ENCODE assay signal across 16 cellular contexts in the genomic region with DNA sequence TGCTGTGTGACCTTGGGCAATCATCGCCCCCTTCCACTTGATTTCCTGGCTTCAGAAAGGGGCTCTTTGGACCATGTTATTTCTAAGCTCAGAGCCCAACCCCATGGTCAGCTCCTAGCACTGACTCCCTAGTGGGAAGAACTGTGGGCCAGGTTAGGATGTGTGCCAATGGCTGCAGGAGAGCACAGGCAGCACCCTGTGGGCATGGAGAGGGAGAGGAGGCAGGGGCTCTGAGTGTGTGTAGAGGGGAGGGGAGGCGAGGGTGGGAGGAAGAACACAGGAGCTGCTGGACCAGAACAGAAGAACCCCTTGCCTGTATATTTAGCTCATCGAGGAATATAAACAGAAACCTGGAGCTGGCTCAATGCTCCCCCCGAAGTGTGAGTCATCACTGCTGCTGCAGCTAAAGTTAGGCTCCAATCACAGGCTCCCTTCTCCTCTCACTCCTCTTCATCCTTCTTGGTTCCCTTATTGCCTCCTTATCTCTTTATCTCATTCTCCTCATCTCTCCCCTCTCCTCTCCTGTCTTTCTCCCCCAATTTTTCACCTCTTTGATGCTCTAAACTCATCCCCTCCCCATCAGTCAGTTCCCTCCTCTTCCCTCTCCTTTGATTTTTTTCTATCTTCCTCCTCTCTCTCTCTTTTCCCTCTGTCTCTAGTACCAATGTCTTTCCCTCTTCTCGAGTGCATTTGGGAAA. TPM values are rescaled to one million over a fixed set of nuclear protein-coding genes. Genes with fewer than 3 reads are reported as not detected.
DNase-seq lines count a peak whose midpoint lies in the region; ATAC-seq, FAIRE-seq and TF ChIP-seq lines count a peak whose summit lies in the region.
"Had no signal": no experiment of that assay in that cellular context is flagged by ENCODE, and none has a peak within 500 bp of the region (broad histone marks: within the 10 kb centered on the region; RNA-seq: fewer than 3 reads in every experiment).

No MANE protein-coding gene starts in this region.

- ATAC-seq in GM21515 (IDR thresholded peaks at IDR 0.05; ENCODE audit: unreplicated experiment): no peak

- H3F3A ChIP-seq in MM.1S (ENCODE audit: insufficient read depth, low read length): 0 out of 2 replicates have a peak, but pooled peaks cover 4% of the 10 kb centered on the region

- H3K4me2 ChIP-seq in MM.1S (ENCODE audit: low read depth, low read length) (peak overlapping the region; percentile 15; the same call in 1 of the 2 replicates), astrocyte (ENCODE audit: low read length) (peak overlapping the region; percentile 39)

- H3K27ac ChIP-seq in MM.1S (ENCODE audit: low read length) (no peak overlapping the region), astrocyte (ENCODE audit: low read depth, low read length) (no peak overlapping the region)
- H3K27ac ChIP-seq: RWPE1, transverse colon had no signal

- H3K9me3 Mint-ChIP-seq in astrocyte (ENCODE audit: unreplicated experiment) (no peaks in the 10 kb centered on the region), nephron progenitor cell (no peaks in the 10 kb centered on the region)

- no peaks in the 10 kb centered on the region for H3K79me2 ChIP-seq in MM.1S (ENCODE audit: low read length)
- H3K79me2 ChIP-seq in astrocyte (ENCODE audit: insufficient read depth, low read length): no peaks in the 10 kb centered on the region

- H3K27me3 ChIP-seq in MM.1S (replicated peaks; ENCODE audit: insufficient read depth, low read length) (peaks cover 22% of the 10 kb centered on the region), astrocyte (ENCODE audit: insufficient read depth, low read length) (peaks cover 22% of the 10 kb centered on the region)

- H3K9ac ChIP-seq in MM.1S (ENCODE audit: low read length) (no peak overlapping the region), astrocyte (ENCODE audit: low read length) (no peak overlapping the region)

- H3K4me3 Mint-ChIP-seq in astrocyte (ENCODE audit: unreplicated experiment) (no peak overlapping the region), nephron progenitor cell (no peak overlapping the region)

- TF ChIP-seq CTCF in MM.1S (IDR thresholded peaks at IDR 0.05; ENCODE audit: low read length) (no peak), astrocyte (IDR thresholded peaks at IDR 0.05; ENCODE audit: insufficient read depth, low read depth, low read length) (no peak), nephron progenitor cell (IDR thresholded peaks at IDR 0.05) (no peak)

- H3K36me3 Mint-ChIP-seq in astrocyte (ENCODE audit: low read depth, unreplicated experiment) (peaks cover 1% of the 10 kb centered on the region), nephron progenitor cell (ENCODE audit: low read depth) (no peaks in the 10 kb centered on the region)

- no peaks in the 10 kb centered on the region for H3K9me2 ChIP-seq in MM.1S (replicated peaks; ENCODE audit: insufficient read depth, low read length)

- H3K4me3 ChIP-seq in MM.1S (ENCODE audit: low read length) (no peak overlapping the region), astrocyte (ENCODE audit: insufficient read depth, low read depth, low read length) (no peak overlapping the region)
- H3K4me3 ChIP-seq: transverse colon had no signal

- DNase-seq in EH (ENCODE audit: low read depth): peak; percentile 72
- DNase-seq in MM.1S: no peak
- DNase-seq in astrocyte (ENCODE audit: low read depth): peak; percentile 31
- peak; percentile 46 for DNase-seq in kidney tubule cell (ENCODE audit: low spot score)
- no peak for DNase-seq in NCI-H2227 treated with DMSO at 0.1 percent for 48 hours (lab: John Stamatoyannopoulos, UW)
- DNase-seq in nephron progenitor cell: no peak
- DNase-seq in NCI-H187 (lab: John Stamatoyannopoulos, UW): no peak
- DNase-seq: activated naive CD4-positive, alpha-beta T cell treated with Interleukin-2 at 50 U/mL for 16 hours; dermis blood vessel endothelial cell; foreskin melanocyte; H7; NCI-H2029; T-helper 9 cell; transverse colon had no signal

- H3K27me3 Mint-ChIP-seq in astrocyte (ENCODE audit: low read depth, unreplicated experiment) (peaks cover 60% of the 10 kb centered on the region), nephron progenitor cell (ENCODE audit: low read depth, poor library complexity) (peaks cover 38% of the 10 kb centered on the region)

- H3K4me1 ChIP-seq in MM.1S (ENCODE audit: low read length) (0 out of 2 replicates have a peak, but pooled peaks cover 5% of the 10 kb centered on the region), astrocyte (ENCODE audit: insufficient read depth, low read length) (peaks cover 3% of the 10 kb centered on the region)
- H3K4me1 ChIP-seq: transverse colon had no signal

- peaks cover 12% of the 10 kb centered on the region for H3K4me1 Mint-ChIP-seq in astrocyte (ENCODE audit: low read depth, unreplicated experiment)
- peaks cover 20% of the 10 kb centered on the region for H3K4me1 Mint-ChIP-seq in nephron progenitor cell

- H2AFZ ChIP-seq in MM.1S (ENCODE audit: low read length) (no peak overlapping the region), astrocyte (ENCODE audit: low read depth, low read length) (no peak overlapping the region)

- H4K20me1 ChIP-seq in MM.1S (ENCODE audit: insufficient read depth, low read length) (no peaks in the 10 kb centered on the region), astrocyte (ENCODE audit: insufficient read depth, low read length) (no peaks in the 10 kb centered on the region)

- FAIRE-seq in astrocyte (lab: Jason Lieb, UNC): no peak

- no peak overlapping the region for H3K27ac Mint-ChIP-seq in astrocyte (ENCODE audit: unreplicated experiment)
- no peak overlapping the region for H3K27ac Mint-ChIP-seq in nephron progenitor cell

- H3K9me3 ChIP-seq in MM.1S (replicated peaks; ENCODE audit: insufficient read depth, low read length): no peaks in the 10 kb centered on the region
- no peaks in the 10 kb centered on the region for H3K9me3 ChIP-seq in astrocyte (ENCODE audit: insufficient read depth, low read depth, low read length)
- H3K9me3 ChIP-seq: transverse colon had no signal

- H3K36me3 ChIP-seq in MM.1S (replicated peaks; ENCODE audit: insufficient read depth, low read length) (no peaks in the 10 kb centered on the region), astrocyte (ENCODE audit: insufficient read depth, low read length) (no peaks in the 10 kb centered on the region)
- H3K36me3 ChIP-seq: transverse colon had no signal

RNA-seq across cellular contexts. Expression of a gene that starts 14.5 kb away (rescaled TPM):
- total RNA-seq in astrocyte: 45.5 and 58.7 TPM in 2 replicates

RNA-seq across cellular contexts. Expression of a gene that starts 23.5 kb away (rescaled TPM):
- 0.11 and 0.17 TPM in 2 replicates for total RNA-seq in astrocyte
- total RNA-seq: dermis blood vessel endothelial cell had no signal

RNA-seq across cellular contexts. Expression of a gene that starts 26.7 kb away (rescaled TPM):
- 502 and 508 TPM in 2 replicates for total RNA-seq in astrocyte

RNA-seq across cellular contexts. Expression of a gene that starts 44.9 kb away (rescaled TPM):
- total RNA-seq in astrocyte: 34.2 and 35.6 TPM in 2 replicates

Comparison
In these comparisons a context has a peak if more than half of its experiments do, and no peak if none do; other contexts are left out.
1. DNase-seq: peak in EH (single experiment), astrocyte (single experiment) and kidney tubule cell (single experiment); none in MM.1S (single experiment), NCI-H2227 treated with DMSO at 0.1 percent for 48 hours (single experiment), nephron progenitor cell (single experiment) and NCI-H187 (0 of 2).